In genomic region chr5:109451161-109451560, GRCh38 we compare ENCODE assay signal across 21 cellular contexts. TPM values are rescaled to one million over a fixed set of nuclear protein-coding genes. Genes with fewer than 3 reads are reported as not detected.
A peak's percentile ranks its signal among the peaks of the same experiment; 100 is the strongest.
DNase-seq lines count a peak whose midpoint lies in the region; ATAC-seq, FAIRE-seq and TF ChIP-seq lines count a peak whose summit lies in the region.
"Had no signal": no experiment of that assay in that cellular context is flagged by ENCODE, and none has a peak within 500 bp of the region (broad histone marks: within the 10 kb centered on the region; RNA-seq: fewer than 3 reads in every experiment).

No MANE protein-coding gene starts in this region.

- H3K27ac ChIP-seq in SU-DHL-6 (ENCODE audit: low read depth, low read length), result peak overlapping the region; percentile 83; the same call in 1 of the 2 replicates
- no peak overlapping the region for H3K27ac ChIP-seq in parathyroid adenoma
- H3K27ac ChIP-seq: uterus, VCaP had no signal

- CTCF ChIA-PET in Calu3 (lab: Charles Lee), result no interaction called here

- no peak overlapping the region for H3K9ac ChIP-seq in SU-DHL-6 (ENCODE audit: low read length)
- no peak overlapping the region for H3K9ac ChIP-seq in parathyroid adenoma

- no peak for ATAC-seq in GM21717 (IDR thresholded peaks at IDR 0.05; ENCODE audit: unreplicated experiment)
- ATAC-seq: activated T-cell treated with anti-CD3 and anti-CD28 coated beads, Interleukin-2, amount 50 U/mL, for 4 hours; naive thymus-derived CD8-positive, alpha-beta T cell had no signal

- no peaks in the 10 kb centered on the region for H3K79me2 ChIP-seq in SU-DHL-6 (ENCODE audit: insufficient read depth, low read length)
- H3K79me2 ChIP-seq in parathyroid adenoma, result no peaks in the 10 kb centered on the region

- H3K36me3 ChIP-seq in SU-DHL-6 (ENCODE audit: low read length) (no peaks in the 10 kb centered on the region), parathyroid adenoma (ENCODE audit: control insufficient read depth, insufficient read depth, low read length) (no peaks in the 10 kb centered on the region)
- H3K36me3 ChIP-seq: uterus had no signal

- H4K20me1 ChIP-seq in SU-DHL-6 (ENCODE audit: low read depth, low read length), result no peaks in the 10 kb centered on the region

- H3K9me3 Mint-ChIP-seq in Calu3 (ENCODE audit: low read depth, unreplicated experiment), result no peaks in the 10 kb centered on the region
- H3K9me3 Mint-ChIP-seq: activated CD4-positive, alpha-beta memory T cell treated with anti-CD3 and anti-CD28 coated beads, Interleukin-2, amount 10 ng/mL, durations not matched to agents 7 days and 5 days; activated T-cell treated with anti-CD3 and anti-CD28 coated beads, Interleukin-2, amount 50 U/mL, for 4 hours; CD8-positive, alpha-beta memory T cell; naive thymus-derived CD8-positive, alpha-beta T cell had no signal

- H3K4me3 ChIP-seq in SU-DHL-6 (ENCODE audit: insufficient read depth, low read length, poor library complexity, severe bottlenecking) (no peak overlapping the region), parathyroid adenoma (ENCODE audit: low read depth, low read length) (no peak overlapping the region)
- H3K4me3 ChIP-seq: lung, uterus had no signal

- FAIRE-seq in GM12892 (lab: Jason Lieb, UNC), result no peak

- BruUV-seq in Calu3 (replicated peaks; lab: Mats Ljungman, UMichigan), result no TSS peak

- H2AFZ ChIP-seq in SU-DHL-6 (ENCODE audit: low read depth, low read length, severe bottlenecking) (peak overlapping the region; percentile 95), parathyroid adenoma (peak overlapping the region; percentile 36)

- H3K4me1 ChIP-seq in parathyroid adenoma, result peaks cover 30% of the 10 kb centered on the region
- H3K4me1 ChIP-seq: uterus had no signal

- H3K4me1 Mint-ChIP-seq in Calu3 (ENCODE audit: low read depth, unreplicated experiment), result peaks cover 17% of the 10 kb centered on the region
- H3K4me1 Mint-ChIP-seq: CD8-positive, alpha-beta memory T cell had no signal

- intact Hi-C loops in Calu3 (cut with micrococcal nuclease; ENCODE audit: unreplicated experiment), result no loop called here

- 0 out of 2 replicates have a peak, but pooled peaks cover 9% of the 10 kb centered on the region for H3F3A ChIP-seq in SU-DHL-6 (ENCODE audit: insufficient read depth)

- H3K27me3 Mint-ChIP-seq in Calu3 (ENCODE audit: unreplicated experiment), result no peaks in the 10 kb centered on the region
- H3K27me3 Mint-ChIP-seq: activated CD4-positive, alpha-beta memory T cell treated with anti-CD3 and anti-CD28 coated beads, Interleukin-2, amount 10 ng/mL, durations not matched to agents 7 days and 5 days had no signal

- no peak for TF ChIP-seq POLR2A in GM12892 (IDR thresholded peaks at IDR 0.05; ENCODE audit: low read depth, low read length)

- H3K36me3 Mint-ChIP-seq in Calu3 (ENCODE audit: insufficient read depth, unreplicated experiment), result no peaks in the 10 kb centered on the region
- H3K36me3 Mint-ChIP-seq: CD8-positive, alpha-beta memory T cell; naive thymus-derived CD8-positive, alpha-beta T cell had no signal

- no peak overlapping the region for H3K4me3 Mint-ChIP-seq in Calu3 (ENCODE audit: low read depth, unreplicated experiment)
- H3K4me3 Mint-ChIP-seq: activated CD4-positive, alpha-beta memory T cell treated with anti-CD3 and anti-CD28 coated beads, Interleukin-2, amount 10 ng/mL, durations not matched to agents 7 days and 5 days; activated T-cell treated with anti-CD3 and anti-CD28 coated beads, Interleukin-2, amount 50 U/mL, for 4 hours; CD8-positive, alpha-beta memory T cell had no signal

- no peak for TF ChIP-seq CTCF in Calu3 (IDR thresholded peaks at IDR 0.05; ENCODE audit: unreplicated experiment)
- TF ChIP-seq CTCF in SU-DHL-6 (IDR thresholded peaks at IDR 0.05; ENCODE audit: insufficient read depth, low read length, poor library complexity, severe bottlenecking), result no peak
- no peak for TF ChIP-seq CTCF in parathyroid adenoma (IDR thresholded peaks at IDR 0.05)

- H3K27ac Mint-ChIP-seq in Calu3 (ENCODE audit: unreplicated experiment), result no peak overlapping the region
- H3K27ac Mint-ChIP-seq: activated CD4-positive, alpha-beta memory T cell treated with anti-CD3 and anti-CD28 coated beads, Interleukin-2, amount 10 ng/mL, durations not matched to agents 7 days and 5 days; CD8-positive, alpha-beta memory T cell had no signal

- no peaks in the 10 kb centered on the region for H3K27me3 ChIP-seq in SU-DHL-6 (ENCODE audit: low read length)
- H3K27me3 ChIP-seq in parathyroid adenoma (ENCODE audit: control insufficient read depth, insufficient read depth, low read length), result no peaks in the 10 kb centered on the region
- H3K27me3 ChIP-seq: uterus had no signal

- H3K9me3 ChIP-seq in SU-DHL-6 (ENCODE audit: insufficient read depth, low read length), result no peaks in the 10 kb centered on the region
- H3K9me3 ChIP-seq in parathyroid adenoma (ENCODE audit: control insufficient read depth, low read length), result no peaks in the 10 kb centered on the region
- H3K9me3 ChIP-seq: uterus had no signal

- no peaks in the 10 kb centered on the region for H3K9me2 ChIP-seq in SU-DHL-6 (replicated peaks; ENCODE audit: insufficient read depth, low read length)

- H3K4me2 ChIP-seq in SU-DHL-6 (ENCODE audit: low read depth, low read length, poor library complexity, severe bottlenecking), result peak overlapping the region; percentile 68
- H3K4me2 ChIP-seq in parathyroid adenoma (ENCODE audit: low read length), result no peak overlapping the region

- DNase-seq in Calu3 (peak; percentile 18), iPS-NIHi11 (ENCODE audit: low spot score) (peak; percentile 16), DMS53 (lab: John Stamatoyannopoulos, UW) (no peak), ureter (ENCODE audit: low spot score) (no peak), GM12892 (ENCODE audit: insufficient read length) (no peak)
- DNase-seq: activated CD4-positive, alpha-beta memory T cell treated with anti-CD3 and anti-CD28 coated beads, Interleukin-2, amount 10 ng/mL, durations not matched to agents 7 days and 5 days; activated naive CD4-positive, alpha-beta T cell treated with anti-CD3 and anti-CD28 coated beads, Interleukin-2, amount 50 U/mL, for 16 hours; activated T-cell treated with anti-CD3 and anti-CD28 coated beads, Interleukin-2, amount 50 U/mL, for 4 hours; CD8-positive, alpha-beta memory T cell; cortex of kidney; foreskin fibroblast; GOT3; IMR-90; naive thymus-derived CD8-positive, alpha-beta T cell; NCI-H187 treated with DMSO at 0.1 percent for 48 hours; uterus had no signal

RNA-seq across cellular contexts. Expression of gene PJA2, which starts 41.4 kb away (rescaled TPM):
- total RNA-seq in Calu3 (2022), result 81.0 and 89.0 TPM in 2 replicates
- total RNA-seq in ureter, result 102 TPM
- 52.4 TPM for polyA plus RNA-seq in GM12892 (2012; ENCODE audit: missing spikeins)

Comparison
In these comparisons a context has a peak if more than half of its experiments do, and no peak if none do; other contexts are left out.
1. DNase-seq: peak in Calu3 (single experiment) and iPS-NIHi11 (single experiment); none in DMS53 (single experiment), ureter (single experiment) and GM12892 (single experiment).